In the genomic region with DNA sequence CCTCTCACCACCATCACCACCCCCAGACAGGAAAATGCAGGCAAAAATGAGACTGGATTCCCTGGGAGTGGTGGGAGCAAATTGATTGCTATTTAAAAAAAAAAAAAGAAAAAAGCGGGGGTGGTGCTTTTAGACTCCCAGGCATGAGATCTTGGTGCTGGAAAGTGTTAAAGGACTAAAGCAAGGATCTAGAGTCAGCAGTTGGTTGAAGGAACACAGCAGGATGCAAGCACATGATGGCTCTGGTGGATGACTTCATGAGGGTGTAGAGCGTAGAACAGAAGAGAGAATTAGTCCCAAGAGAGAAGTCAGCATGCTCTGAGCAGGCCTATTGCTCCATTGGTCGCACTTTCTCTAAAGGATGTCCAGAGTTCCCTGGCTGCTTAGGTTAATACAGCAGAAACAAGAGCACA, we compare ENCODE assay signal across 17 cellular contexts.
DNase-seq lines count a peak whose midpoint lies in the region; ATAC-seq and TF ChIP-seq lines count a peak whose summit lies in the region.
"Had no signal": no experiment of that assay in that cellular context is flagged by ENCODE, and none has a peak within 500 bp of the region (broad histone marks: within the 10 kb centered on the region; RNA-seq: fewer than 3 reads in every experiment).

No MANE protein-coding gene starts in this region.

- H2AK5ac ChIP-seq in IMR-90 (ENCODE audit: low read depth, low read length) = peak overlapping the region; percentile 73

- DNase-seq in IMR-90 (peak; percentile 64), mucosa of descending colon (no peak), GOT3 (lab: John Stamatoyannopoulos, UW) (no peak)
- no peak for DNase-seq in activated naive CD4-positive, alpha-beta T cell treated with anti-CD3 and anti-CD28 coated beads for 36 hours
- DNase-seq: activated CD4-positive, alpha-beta memory T cell treated with anti-CD3 and anti-CD28 coated beads for 36 hours; adrenal gland; left lung; naive B cell; NCI-H1092 treated with DMSO at 0.1 percent for 48 hours had no signal

- peak overlapping the region; percentile 63 for H4K91ac ChIP-seq in IMR-90 (ENCODE audit: insufficient read depth, low read depth, low read length)

- POLR2A ChIA-PET in IMR-90 (lab: Charles Lee; ENCODE audit: unreplicated experiment) = no interaction called here

- peaks cover 13% of the 10 kb centered on the region; the same call in 1 of the 2 replicates for H3K9me1 ChIP-seq in IMR-90 (ENCODE audit: insufficient read depth, low read length)

- H3K36me3 ChIP-seq in ACC112 (ENCODE audit: insufficient read depth, low read length) (no peaks in the 10 kb centered on the region), IMR-90 (ENCODE audit: control insufficient read depth, insufficient read depth, low read length) (no peaks in the 10 kb centered on the region), mucosa of descending colon (ENCODE audit: low read depth) (no peaks in the 10 kb centered on the region)
- H3K36me3 ChIP-seq: adrenal gland, left lung, SJSA1, tibial nerve had no signal

- H2AFZ ChIP-seq in ACC112 (ENCODE audit: low read length, unreplicated experiment) (peak overlapping the region; percentile 58), IMR-90 (replicated peaks; ENCODE audit: low read length, poor library complexity) (peak overlapping the region; percentile 17)

- peak overlapping the region; percentile 91 for H2BK120ac ChIP-seq in IMR-90 (ENCODE audit: low read depth, low read length)

- intact Hi-C loops in IMR-90 (cut with micrococcal nuclease) = no loop called here
- intact Hi-C loops in mucosa of descending colon (cut with DNase I, micrococcal nuclease) = no loop called here
- intact Hi-C loops in activated naive CD4-positive, alpha-beta T cell treated with anti-CD3 and anti-CD28 coated beads for 36 hours (cut with micrococcal nuclease) = no loop called here

- H3K4me2 ChIP-seq in IMR-90 (ENCODE audit: low read depth, low read length) = peak overlapping the region; percentile 36; the same call in 1 of the 2 replicates

- H3K9ac ChIP-seq in IMR-90 (ENCODE audit: low read depth, low read length) = peak overlapping the region; percentile 36; the same call in 1 of the 2 replicates

- no peaks in the 10 kb centered on the region for H4K20me1 ChIP-seq in IMR-90 (ENCODE audit: insufficient read depth, low read length)

- no peaks in the 10 kb centered on the region for H3K4me1 Mint-ChIP-seq in activated naive CD4-positive, alpha-beta T cell treated with anti-CD3 and anti-CD28 coated beads for 36 hours (ENCODE audit: low read depth)
- H3K4me1 Mint-ChIP-seq: naive B cell had no signal

- peak overlapping the region; percentile 90 for H3K4ac ChIP-seq in IMR-90 (ENCODE audit: low read depth, low read length)

- H3K4me1 ChIP-seq in ACC112 (ENCODE audit: control insufficient read depth, insufficient read depth, low read length, unreplicated experiment) (peaks cover 55% of the 10 kb centered on the region), IMR-90 (ENCODE audit: control insufficient read depth, insufficient read depth, low read length) (peaks cover 19% of the 10 kb centered on the region), mucosa of descending colon (ENCODE audit: low read depth) (no peaks in the 10 kb centered on the region)
- H3K4me1 ChIP-seq: adrenal gland, left lung, tibial nerve had no signal

- peak overlapping the region; percentile 100 for H3K27ac ChIP-seq in ACC112 (ENCODE audit: low read depth, low read length)
- peak overlapping the region; percentile 12 for H3K27ac ChIP-seq in IMR-90 (ENCODE audit: insufficient read depth, low read length)
- H3K27ac ChIP-seq: adrenal gland, left lung, SJSA1, tibial nerve had no signal

- dilution Hi-C loops in IMR-90 (cut with HindIII; ENCODE audit: low sequenced_read_pairs, unreplicated experiment) = no loop called here

- H3K23ac ChIP-seq in IMR-90 (ENCODE audit: low read depth, low read length) = peak overlapping the region; percentile 86; the same call in 1 of the 2 replicates

- H4K5ac ChIP-seq in IMR-90 (ENCODE audit: low read depth, low read length) = peak overlapping the region; percentile 85

- H2AK9ac ChIP-seq in IMR-90 (replicated peaks; ENCODE audit: low read depth, low read length, poor library complexity) = peak overlapping the region; percentile 13

- H3K27me3 Mint-ChIP-seq in activated naive CD4-positive, alpha-beta T cell treated with anti-CD3 and anti-CD28 coated beads for 36 hours (ENCODE audit: low read depth) = peaks cover 11% of the 10 kb centered on the region
- H3K27me3 Mint-ChIP-seq: activated CD4-positive, alpha-beta memory T cell treated with anti-CD3 and anti-CD28 coated beads for 36 hours; progenitor cell of endocrine pancreas had no signal

- no peak for TF ChIP-seq RAD21 in IMR-90 (IDR thresholded peaks at IDR 0.05; ENCODE audit: low read length)

- H3K4me3 ChIP-seq in ACC112 (ENCODE audit: low read depth, low read length) (peak overlapping the region; percentile 7; the same call in 1 of the 2 replicates), IMR-90 (ENCODE audit: insufficient read depth, low read depth, low read length) (no peak overlapping the region), mucosa of descending colon (no peak overlapping the region)
- H3K4me3 ChIP-seq: adrenal gland, left lung, SJSA1, tibial nerve had no signal

- peak overlapping the region; percentile 93 for H2BK20ac ChIP-seq in IMR-90 (ENCODE audit: low read depth, low read length)

- in situ Hi-C loops in IMR-90 (cut with MboI; ENCODE audit: low sequenced_read_pairs) = no loop called here

- peak; percentile 25 for ATAC-seq in IMR-90 (ENCODE audit: low read depth)
- peak; percentile 19 for ATAC-seq in esophagus mucosa
- peak; percentile 27 for ATAC-seq in mucosa of descending colon
- no peak for ATAC-seq in GM21528 (IDR thresholded peaks at IDR 0.05; ENCODE audit: low FRiP score, unreplicated experiment)
- ATAC-seq in HG03159 (IDR thresholded peaks at IDR 0.05; ENCODE audit: unreplicated experiment) = no peak

- H4K8ac ChIP-seq in IMR-90 (ENCODE audit: low read depth in 2 of 2, low read length in 2 of 2) = peak overlapping the region; percentile 87 to 99

- peak overlapping the region; percentile 25; the same call in 1 of the 2 replicates for H3K56ac ChIP-seq in IMR-90 (ENCODE audit: extremely low read depth, insufficient read depth, low read length)

- H3K79me2 ChIP-seq in ACC112 (ENCODE audit: control insufficient read depth, insufficient read depth, low read length, unreplicated experiment) = no peaks in the 10 kb centered on the region

- peak overlapping the region; percentile 98 for H2BK5ac ChIP-seq in IMR-90 (ENCODE audit: low read depth, low read length, poor library complexity, severe bottlenecking)

- no peak overlapping the region for H3K4me3 Mint-ChIP-seq in activated naive CD4-positive, alpha-beta T cell treated with anti-CD3 and anti-CD28 coated beads for 36 hours
- H3K4me3 Mint-ChIP-seq: activated CD4-positive, alpha-beta memory T cell treated with anti-CD3 and anti-CD28 coated beads for 36 hours; activated T-helper 1 cell treated with anti-CD3 and anti-CD28 coated beads, Interleukin-12 subunit alpha, Interleukin-12 subunit beta, Interleukin-2, Interleukin-4 antibody, amounts not matched to agents 30 ng/mL and 10 ng/mL and 1 ng/mL, durations not matched to agents 14 hours and 24 hours and 36 hours; naive B cell had no signal

- CTCF ChIA-PET in IMR-90 (lab: Yijun Ruan, JAX) = interaction anchor here (0.6 to 0.7 kb wide), 2 partner anchors 27 to 84 kb away, joined by 3 read pairs; no protein-coding TSS in a partner anchor
- CTCF ChIA-PET in activated naive CD4-positive, alpha-beta T cell treated with anti-CD3 and anti-CD28 coated beads for 36 hours (lab: Charles Lee) = no interaction called here

- no peak for TF ChIP-seq POLR2A in IMR-90 (IDR thresholded peaks at IDR 0.05; ENCODE audit: low read depth, low read length)

- no peak overlapping the region for H3K27ac Mint-ChIP-seq in activated naive CD4-positive, alpha-beta T cell treated with anti-CD3 and anti-CD28 coated beads for 36 hours
- H3K27ac Mint-ChIP-seq: activated CD4-positive, alpha-beta memory T cell treated with anti-CD3 and anti-CD28 coated beads for 36 hours; activated T-helper 1 cell treated with anti-CD3 and anti-CD28 coated beads, Interleukin-12 subunit alpha, Interleukin-12 subunit beta, Interleukin-2, Interleukin-4 antibody, amounts not matched to agents 30 ng/mL and 10 ng/mL and 1 ng/mL, durations not matched to agents 14 hours and 24 hours and 36 hours; naive B cell; progenitor cell of endocrine pancreas had no signal

- H3K9me3 ChIP-seq in IMR-90 (ENCODE audit: control insufficient read depth, insufficient read depth, low read length) (no peaks in the 10 kb centered on the region), mucosa of descending colon (no peaks in the 10 kb centered on the region)
- H3K9me3 ChIP-seq: adrenal gland, left lung, SJSA1, tibial nerve had no signal

- WGBS in IMR-90 (ENCODE audit: extremely low coverage in 2 of 2, insufficient read length in 1 of 2), 2 experiments = no CpG with 5 or more reads among the region's 3 CpGs

- BruUV-seq in IMR-90 (replicated peaks; lab: Mats Ljungman, UMichigan) = no TSS peak

- H3K27me3 ChIP-seq in ACC112 (ENCODE audit: insufficient read depth, low read length) (no peaks in the 10 kb centered on the region), IMR-90 (ENCODE audit: control insufficient read depth, insufficient read depth, low read length) (no peaks in the 10 kb centered on the region)
- H3K27me3 ChIP-seq: adrenal gland, SJSA1 had no signal

- H3K9me3 Mint-ChIP-seq in activated naive CD4-positive, alpha-beta T cell treated with anti-CD3 and anti-CD28 coated beads for 36 hours = no peaks in the 10 kb centered on the region
- H3K9me3 Mint-ChIP-seq: activated CD4-positive, alpha-beta memory T cell treated with anti-CD3 and anti-CD28 coated beads for 36 hours; activated T-helper 1 cell treated with anti-CD3 and anti-CD28 coated beads, Interleukin-12 subunit alpha, Interleukin-12 subunit beta, Interleukin-2, Interleukin-4 antibody, amounts not matched to agents 30 ng/mL and 10 ng/mL and 1 ng/mL, durations not matched to agents 14 hours and 24 hours and 36 hours had no signal

- peak overlapping the region; percentile 80 for H3K14ac ChIP-seq in IMR-90 (replicated peaks; ENCODE audit: low read depth, low read length)

- peaks cover 0 to 31% of the 10 kb centered on the region in 2 experiments; a peak in 2 of 4 replicates for H3K79me1 ChIP-seq in IMR-90 (ENCODE audit: low read depth in 1 of 2, low read length in 2 of 2)

- no peaks in the 10 kb centered on the region for H3K36me3 Mint-ChIP-seq in activated naive CD4-positive, alpha-beta T cell treated with anti-CD3 and anti-CD28 coated beads for 36 hours (ENCODE audit: low read depth)
- H3K36me3 Mint-ChIP-seq: activated CD4-positive, alpha-beta memory T cell treated with anti-CD3 and anti-CD28 coated beads for 36 hours; naive B cell had no signal

- TF ChIP-seq CTCF in IMR-90 (conservative IDR thresholded peaks at IDR 0.05; ENCODE audit: low read depth, low read length) (no peak), mucosa of descending colon (IDR thresholded peaks at IDR 0.05) (no peak)

- H3K18ac ChIP-seq in IMR-90 (ENCODE audit: low read depth, low read length) = peak overlapping the region; percentile 95

- H2BK15ac ChIP-seq in IMR-90 (ENCODE audit: low read depth, low read length) = peak overlapping the region; percentile 87

TF ChIP-seq in IMR-90, 13 proteins besides CTCF, POLR2A, EP300 and RAD21:
- no peak for TF ChIP-seq MXI1 (IDR thresholded peaks at IDR 0.05; ENCODE audit: borderline replicate concordance, low read depth, low read length)
- no peak for TF ChIP-seq MAFK (IDR thresholded peaks at IDR 0.05; ENCODE audit: low read depth, low read length)

Comparison
In these comparisons a context has a peak if more than half of its experiments do, and no peak if none do; other contexts are left out.
1. ATAC-seq: peak in IMR-90 (single experiment), esophagus mucosa (single experiment) and mucosa of descending colon (single experiment); none in GM21528 (single experiment) and HG03159 (single experiment).